1 cellular context compared by ENCODE assay signal in the genomic region with DNA sequence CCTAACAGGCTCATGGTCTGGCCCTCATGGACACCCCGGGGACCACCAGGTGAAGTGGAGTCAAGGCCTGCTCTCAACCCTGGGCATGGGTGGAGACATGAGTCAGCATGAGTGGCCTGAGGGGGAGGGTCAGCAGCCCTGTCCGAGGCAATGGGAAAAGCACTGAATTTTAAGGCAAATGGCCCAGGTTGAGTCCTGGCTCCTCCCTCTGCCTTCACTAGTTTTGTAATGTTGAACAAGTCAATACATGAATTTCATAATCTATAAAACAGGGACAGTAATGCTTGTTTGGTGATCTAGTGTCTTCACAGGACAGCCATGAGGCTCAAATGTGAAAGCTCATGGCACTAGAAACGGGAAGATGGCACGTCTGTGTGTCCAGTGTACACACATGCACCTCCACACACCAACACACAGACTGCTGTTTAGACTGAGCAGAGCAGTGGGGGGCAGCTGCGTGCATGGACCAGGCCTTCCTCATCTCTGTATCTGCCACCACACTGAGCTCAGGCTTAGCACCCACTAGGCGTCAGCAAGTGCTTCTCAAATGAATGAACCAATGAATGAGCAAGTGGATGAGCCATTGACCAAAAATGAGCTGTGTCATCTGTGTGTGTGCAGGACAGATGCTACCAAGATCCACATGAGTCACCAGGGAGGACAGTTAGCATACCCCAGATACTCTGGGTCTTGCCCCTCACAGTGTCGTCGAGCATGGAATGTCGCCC.
A peak's percentile ranks its signal among the peaks of the same experiment; 100 is the strongest.
TF ChIP-seq lines count a peak whose summit lies in the region.

No MANE protein-coding gene starts in this region.

TF ChIP-seq in K562, 482 proteins besides CTCF, POLR2A, EP300 and RAD21 (continued from another document and continues in another):
- no peak for TF ChIP-seq CHD7 (IDR thresholded peaks at IDR 0.05; ENCODE audit: low read depth, low read length)
- TF ChIP-seq STAG1 (CRISPR knock-in tag; IDR thresholded peaks at IDR 0.05; ENCODE audit: borderline replicate concordance) = no peak
- peak; percentile 93 for TF ChIP-seq C11orf30 (IDR thresholded peaks at IDR 0.05; ENCODE audit: low read depth)
- no peak for TF ChIP-seq PATZ1 (CRISPR knock-in tag; IDR thresholded peaks at IDR 0.05; ENCODE audit: borderline replicate concordance)
- no peak for TF ChIP-seq KHSRP (IDR thresholded peaks at IDR 0.05)
- TF ChIP-seq ZFP30 (CRISPR knock-in tag; IDR thresholded peaks at IDR 0.05; ENCODE audit: borderline replicate concordance) = no peak
- no peak for TF ChIP-seq ZSCAN32 (CRISPR knock-in tag; IDR thresholded peaks at IDR 0.05)
- TF ChIP-seq ZNF699 (CRISPR knock-in tag; IDR thresholded peaks at IDR 0.05; ENCODE audit: insufficient replicate concordance) = no peak
- TF ChIP-seq CLOCK (CRISPR knock-in tag; IDR thresholded peaks at IDR 0.05; ENCODE audit: borderline replicate concordance) = no peak
- TF ChIP-seq NFE2L1 (tag; IDR thresholded peaks at IDR 0.05; ENCODE audit: borderline replicate concordance, low read depth) = peak; percentile 35; the same call in 1 of the 2 replicates
- peak; percentile 90 for TF ChIP-seq ZNF24 (IDR thresholded peaks at IDR 0.05)
- no peak for TF ChIP-seq COPS2 (conservative IDR thresholded peaks at IDR 0.05)
- TF ChIP-seq MAFK (IDR thresholded peaks at IDR 0.05; ENCODE audit: low read length) = peak; percentile 93
- TF ChIP-seq ZBTB11 (CRISPR knock-in tag; IDR thresholded peaks at IDR 0.05) = peak in 1 of 3 experiments; percentile 61; a peak in 2 of 6 replicates
- 0 out of 4 replicates have a peak, but pooled peaks of 1 of the 2 experiments have one; percentile 46 for TF ChIP-seq ZMIZ1 (IDR thresholded peaks at IDR 0.05; ENCODE audit: low read depth in 2 of 2, low read length in 2 of 2)
- TF ChIP-seq GATA2 (CRISPR knock-in tag; IDR thresholded peaks at IDR 0.05) = no peak
- no peak for TF ChIP-seq ATF2 (CRISPR knock-in tag; IDR thresholded peaks at IDR 0.05)
- TF ChIP-seq, protein P1, sequence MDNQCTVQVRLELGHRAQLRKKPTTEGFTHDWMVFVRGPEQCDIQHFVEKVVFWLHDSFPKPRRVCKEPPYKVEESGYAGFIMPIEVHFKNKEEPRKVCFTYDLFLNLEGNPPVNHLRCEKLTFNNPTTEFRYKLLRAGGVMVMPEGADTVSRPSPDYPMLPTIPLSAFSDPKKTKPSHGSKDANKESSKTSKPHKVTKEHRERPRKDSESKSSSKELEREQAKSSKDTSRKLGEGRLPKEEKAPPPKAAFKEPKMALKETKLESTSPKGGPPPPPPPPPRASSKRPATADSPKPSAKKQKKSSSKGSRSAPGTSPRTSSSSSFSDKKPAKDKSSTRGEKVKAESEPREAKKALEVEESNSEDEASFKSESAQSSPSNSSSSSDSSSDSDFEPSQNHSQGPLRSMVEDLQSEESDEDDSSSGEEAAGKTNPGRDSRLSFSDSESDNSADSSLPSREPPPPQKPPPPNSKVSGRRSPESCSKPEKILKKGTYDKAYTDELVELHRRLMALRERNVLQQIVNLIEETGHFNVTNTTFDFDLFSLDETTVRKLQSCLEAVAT (IDR thresholded peaks at IDR 0.05) = no peak
